Comparison of ENCODE assay signal across 8 cellular contexts in genomic region chr11:65422104-65422632, GRCh38. TPM values are rescaled to one million over a fixed set of nuclear protein-coding genes. Genes with fewer than 3 reads are reported as not detected.
DNase-seq lines count a peak whose midpoint lies in the region; ATAC-seq and TF ChIP-seq lines count a peak whose summit lies in the region.

No MANE protein-coding gene starts in this region.

- H3K36me3 ChIP-seq in duodenal mucosa (ENCODE audit: control insufficient read depth in 1 of 2, insufficient read depth in 2 of 2, low read length in 2 of 2) = peaks cover 13 to 41% of the 10 kb centered on the region in 2 donors
- peaks cover 25% of the 10 kb centered on the region for H3K36me3 ChIP-seq in lower lobe of right lung

- CTCF ChIA-PET in activated CD8-positive, alpha-beta T cell treated with anti-CD3 and anti-CD28 coated beads, Interleukin-2, amount 10 ng/mL, durations not matched to agents 7 days and 5 days (lab: Charles Lee) = interaction anchor here (1.2 to 14.1 kb wide), 2 partner anchors 10 to 81 kb away, joined by 4 to 538 read pairs; partner anchors contain the start of gene MALAT1

- H3K9ac ChIP-seq in duodenal mucosa (ENCODE audit: low read depth in 1 of 2, low read length in 2 of 2) = peak overlapping the region; percentile 100

- no peak for TF ChIP-seq CTCF in lower lobe of right lung (IDR thresholded peaks at IDR 0.05)

- H3K36me3 Mint-ChIP-seq in activated CD8-positive, alpha-beta T cell treated with anti-CD3 and anti-CD28 coated beads, Interleukin-2, amount 10 ng/mL, durations not matched to agents 7 days and 5 days (ENCODE audit: low read depth) = peaks cover 48% of the 10 kb centered on the region

- H3K4me1 Mint-ChIP-seq in activated CD8-positive, alpha-beta T cell treated with anti-CD3 and anti-CD28 coated beads, Interleukin-2, amount 10 ng/mL, durations not matched to agents 7 days and 5 days (ENCODE audit: low read depth) = peaks cover 54% of the 10 kb centered on the region

- H3K4me3 Mint-ChIP-seq in activated CD8-positive, alpha-beta T cell treated with anti-CD3 and anti-CD28 coated beads, Interleukin-2, amount 10 ng/mL, durations not matched to agents 7 days and 5 days = peak overlapping the region; percentile 87

- H3K4me1 ChIP-seq in duodenal mucosa (ENCODE audit: control insufficient read depth in 1 of 2, insufficient read depth in 2 of 2, low read length in 2 of 2) (peaks cover 52 to 54% of the 10 kb centered on the region in 2 donors), lower lobe of right lung (peaks cover 43% of the 10 kb centered on the region)

- ATAC-seq in HG03025 (IDR thresholded peaks at IDR 0.05; ENCODE audit: low FRiP score, unreplicated experiment) (peak; percentile 31), lower lobe of right lung (peak; percentile 55 to 68), HG03095 (IDR thresholded peaks at IDR 0.05; ENCODE audit: unreplicated experiment) (no peak)
- ATAC-seq in activated CD8-positive, alpha-beta T cell treated with anti-CD3 and anti-CD28 coated beads, Interleukin-2, amount 10 ng/mL, durations not matched to agents 7 days and 5 days = peak; percentile 3

- H3K9me3 ChIP-seq in duodenal mucosa (ENCODE audit: control insufficient read depth in 1 of 2, low read length in 2 of 2) (no peaks in the 10 kb centered on the region), lower lobe of right lung (no peaks in the 10 kb centered on the region)

- H3K9me3 Mint-ChIP-seq in activated CD8-positive, alpha-beta T cell treated with anti-CD3 and anti-CD28 coated beads, Interleukin-2, amount 10 ng/mL, durations not matched to agents 7 days and 5 days (ENCODE audit: insufficient read depth) = no peaks in the 10 kb centered on the region

- peak overlapping the region; percentile 100 for H3K27ac Mint-ChIP-seq in activated CD8-positive, alpha-beta T cell treated with anti-CD3 and anti-CD28 coated beads, Interleukin-2, amount 10 ng/mL, durations not matched to agents 7 days and 5 days

- H3K27me3 ChIP-seq in duodenal mucosa (ENCODE audit: control insufficient read depth in 1 of 2, insufficient read depth in 2 of 2, low read length in 2 of 2) = no peaks in the 10 kb centered on the region
- no peaks in the 10 kb centered on the region for H3K27me3 ChIP-seq in lower lobe of right lung (ENCODE audit: low read depth)

- peak overlapping the region; percentile 89 to 97 for H3K4me3 ChIP-seq in duodenal mucosa (ENCODE audit: low read depth in 1 of 2, low read length in 2 of 2)
- H3K4me3 ChIP-seq in lower lobe of right lung = peak overlapping the region; percentile 91

- DNase-seq in EL (peak; percentile 97), NCI-H748 (lab: John Stamatoyannopoulos, UW; ENCODE audit: unreplicated experiment) (peak; percentile 91), lower lobe of right lung (peak; percentile 99)
- peak; percentile 95 for DNase-seq in activated CD8-positive, alpha-beta T cell treated with anti-CD3 and anti-CD28 coated beads, Interleukin-2, amount 10 ng/mL, durations not matched to agents 7 days and 5 days
- DNase-seq in stimulated activated CD4-positive, alpha-beta T cell treated with anti-CD3 and anti-CD28 coated beads, Interleukin-4, amount 100 ng/mL, for 4 hours = peak; percentile 92 to 94

- POLR2A ChIA-PET in activated CD8-positive, alpha-beta T cell treated with anti-CD3 and anti-CD28 coated beads, Interleukin-2, amount 10 ng/mL, durations not matched to agents 7 days and 5 days (lab: Charles Lee) = interaction anchor here (0.6 to 19.6 kb wide), 26 partner anchors 7 to 563 kb away, joined by 3 to 4167 read pairs (median 4); partner anchors contain the start of genes DPF2, FRMD8, MALAT1 and MAP3K11

- H3K27ac ChIP-seq in duodenal mucosa (ENCODE audit: low read depth, low read length) (peak overlapping the region; percentile 100), lower lobe of right lung (peak overlapping the region; percentile 100)

- peaks cover 2% of the 10 kb centered on the region for H3K27me3 Mint-ChIP-seq in activated CD8-positive, alpha-beta T cell treated with anti-CD3 and anti-CD28 coated beads, Interleukin-2, amount 10 ng/mL, durations not matched to agents 7 days and 5 days (ENCODE audit: low read depth)

- intact Hi-C loops in lower lobe of right lung (cut with DNase I) = no loop called here

RNA-seq across cellular contexts. Expression of gene NEAT1, which starts 0.4 kb away (rescaled TPM):
- 100 to 1,000 TPM; 212 to 254 TPM for total RNA-seq in activated CD8-positive, alpha-beta T cell treated with anti-CD3 and anti-CD28 coated beads, Interleukin-2, amount 10 ng/mL, durations not matched to agents 7 days and 5 days
- 980 TPM for total RNA-seq in lower lobe of right lung

RNA-seq across cellular contexts. Expression of gene FRMD8, which starts 35.7 kb away (rescaled TPM):
- total RNA-seq in activated CD8-positive, alpha-beta T cell treated with anti-CD3 and anti-CD28 coated beads, Interleukin-2, amount 10 ng/mL, durations not matched to agents 7 days and 5 days = 10 to 100 TPM; 51.0 to 54.7 TPM
- 22.6 TPM for total RNA-seq in lower lobe of right lung

RNA-seq across cellular contexts. Expression of gene SLC25A45, which starts 39.7 kb away (rescaled TPM):
- 10 to 100 TPM; 24.5 to 28.2 TPM for total RNA-seq in activated CD8-positive, alpha-beta T cell treated with anti-CD3 and anti-CD28 coated beads, Interleukin-2, amount 10 ng/mL, durations not matched to agents 7 days and 5 days
- 13.0 TPM for total RNA-seq in lower lobe of right lung
